23 cellular contexts compared by ENCODE assay signal in the genomic region with DNA sequence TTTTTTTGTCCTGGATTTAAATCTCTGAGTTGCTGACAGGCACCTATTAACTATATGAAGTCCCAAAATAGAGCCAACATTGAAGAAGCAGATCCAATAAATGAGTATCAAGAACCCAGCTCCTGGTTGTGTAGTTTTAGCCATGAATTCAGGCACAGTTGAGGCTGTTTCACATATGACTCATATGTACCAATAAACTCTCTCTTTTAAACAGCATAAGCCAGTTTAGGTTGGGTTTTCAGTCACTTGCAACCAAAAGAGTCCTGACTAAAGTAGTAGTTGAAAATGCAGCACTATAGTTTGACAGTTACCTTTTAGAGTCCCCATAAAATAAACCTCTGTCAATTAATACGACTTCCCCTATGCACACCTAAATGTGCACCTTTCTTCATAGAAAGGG.
"Had no signal": no experiment of that assay in that cellular context is flagged by ENCODE, and none has a peak within 500 bp of the region (broad histone marks: within the 10 kb centered on the region; RNA-seq: fewer than 3 reads in every experiment).

No MANE protein-coding gene starts in this region.

- H3K36me3 Mint-ChIP-seq: natural killer cell, type B pancreatic cell had no signal

- DNase-seq: effector CD8-positive, alpha-beta T cell; endodermal cell; foreskin fibroblast; gastrocnemius medialis; head of caudate nucleus; left ventricle myocardium superior; lower lobe of right lung; natural killer cell; occipital lobe; ovary; right lobe of liver; small intestine; stimulated activated CD4-positive, alpha-beta T cell treated with anti-CD3 and anti-CD28 coated beads, Interleukin-15, amount 100 ng/mL, for 24 hours; stimulated activated CD4-positive, alpha-beta T cell treated with anti-CD3 and anti-CD28 coated beads, Interleukin-2, amount 100 ng/mL, for 48 hours; stimulated activated naive CD4-positive, alpha-beta T cell; substantia nigra; testis; tibial artery had no signal

- H3K27me3 ChIP-seq: gastrocnemius medialis, ovary, right lobe of liver, testis, tibial artery had no signal

- H3K27ac Mint-ChIP-seq: dendritic cell treated with granulocyte-macrophage colony-stimulating factor and Interleukin-4, amounts not matched to agents 40 ng/mL and 50 ng/mL, for 4 days; endodermal cell; natural killer cell; type B pancreatic cell had no signal

- ATAC-seq: esophagus mucosa, gastrocnemius medialis, left ventricle myocardium superior, lower lobe of right lung, natural killer cell, right lobe of liver had no signal

- H3K27me3 Mint-ChIP-seq: dendritic cell treated with granulocyte-macrophage colony-stimulating factor and Interleukin-4, amounts not matched to agents 40 ng/mL and 50 ng/mL, for 4 days; type B pancreatic cell had no signal

- FAIRE-seq: keratinocyte, small intestine had no signal

- H3K9me3 Mint-ChIP-seq: dendritic cell treated with granulocyte-macrophage colony-stimulating factor and Interleukin-4, amounts not matched to agents 40 ng/mL and 50 ng/mL, for 4 days; endodermal cell; type B pancreatic cell had no signal

- H3K9me3 ChIP-seq: gastrocnemius medialis, lower lobe of right lung, ovary, right lobe of liver, testis, tibial artery had no signal

- H3K4me3 Mint-ChIP-seq: dendritic cell treated with granulocyte-macrophage colony-stimulating factor and Interleukin-4, amounts not matched to agents 40 ng/mL and 50 ng/mL, for 4 days; endodermal cell; natural killer cell; type B pancreatic cell had no signal

- H3K4me1 Mint-ChIP-seq: natural killer cell had no signal

- H3K36me3 ChIP-seq: gastrocnemius medialis, lower lobe of right lung, ovary, right lobe of liver, tibial artery had no signal

- H3K27ac ChIP-seq: epithelial cell of prostate, gastrocnemius medialis, lower lobe of right lung, ovary, right lobe of liver, testis, tibial artery had no signal

- H3K4me1 ChIP-seq: gastrocnemius medialis, lower lobe of right lung, right lobe of liver, testis had no signal

- H3K4me3 ChIP-seq: gastrocnemius medialis, lower lobe of right lung, ovary, right lobe of liver, testis, tibial artery had no signal
